In genomic region chr16:88349903-88350900, GRCh38 we compare ENCODE assay signal across 21 cellular contexts.
"Had no signal": no experiment of that assay in that cellular context is flagged by ENCODE, and none has a peak within 500 bp of the region (broad histone marks: within the 10 kb centered on the region; RNA-seq: fewer than 3 reads in every experiment).

No MANE protein-coding gene starts in this region.

- ATAC-seq: activated CD8-positive, alpha-beta T cell treated with anti-CD3 and anti-CD28 coated beads, Interleukin-2, amount 10 ng/mL, durations not matched to agents 7 days and 5 days; foreskin keratinocyte; left colon; stimulated activated effector memory CD8-positive, alpha-beta T cell treated with anti-CD3 and anti-CD28 coated beads, Interleukin-12 subunit alpha, Interleukin-12 subunit beta, amount 100 ng/mL, for 72 hours had no signal

- H3K4me1 Mint-ChIP-seq: nephron had no signal

- H3K9me3 Mint-ChIP-seq: immature natural killer cell; memory B cell; nephron; stimulated activated effector memory CD8-positive, alpha-beta T cell treated with anti-CD3 and anti-CD28 coated beads, Interleukin-12 subunit alpha, Interleukin-12 subunit beta, amount 100 ng/mL, for 72 hours had no signal

- DNase-seq: activated CD4-positive, alpha-beta T cell treated with anti-CD3 and anti-CD28 coated beads, Interleukin-2, amount 10 ng/mL, durations not matched to agents 24 days and 14 days; activated CD4-positive, CD25-positive, alpha-beta regulatory T cell; activated CD8-positive, alpha-beta memory T cell treated with anti-CD3 and anti-CD28 coated beads, Interleukin-2, amount 50 U/mL, for 4 hours; activated CD8-positive, alpha-beta T cell treated with anti-CD3 and anti-CD28 coated beads, Interleukin-2, amount 10 ng/mL, durations not matched to agents 7 days and 5 days; activated gamma-delta T cell treated with Interleukin-2 at 50 U/mL for 16 hours; activated T-cell treated with anti-CD3 and anti-CD28 coated beads, Interleukin-2, amount 50 U/mL, for 48 hours; amniotic stem cell; central memory CD4-positive, alpha-beta T cell; foreskin keratinocyte; immature natural killer cell; left colon; stimulated activated CD4-positive, alpha-beta T cell treated with anti-CD3 and anti-CD28 coated beads, Interleukin-12 subunit alpha, Interleukin-12 subunit beta, amount 100 ng/mL, for 4 hours; stimulated activated CD4-positive, alpha-beta T cell treated with anti-CD3 and anti-CD28 coated beads, Interleukin-2, amount 100 ng/mL, for 24 hours had no signal

- H3K27ac ChIP-seq: coronary artery, esophagus muscularis mucosa, foreskin keratinocyte, thoracic aorta had no signal

- H3K27me3 Mint-ChIP-seq: activated CD4-positive, alpha-beta T cell treated with anti-CD3 and anti-CD28 coated beads, Interleukin-2, amount 10 ng/mL, durations not matched to agents 24 days and 14 days; activated naive CD8-positive, alpha-beta T cell had no signal

- H3K4me3 Mint-ChIP-seq: activated CD4-positive, alpha-beta T cell treated with anti-CD3 and anti-CD28 coated beads, Interleukin-2, amount 10 ng/mL, durations not matched to agents 24 days and 14 days; activated CD8-positive, alpha-beta T cell treated with anti-CD3 and anti-CD28 coated beads, Interleukin-2, amount 10 ng/mL, durations not matched to agents 7 days and 5 days; activated naive CD8-positive, alpha-beta T cell; immature natural killer cell; memory B cell; nephron; stimulated activated effector memory CD8-positive, alpha-beta T cell treated with anti-CD3 and anti-CD28 coated beads, Interleukin-12 subunit alpha, Interleukin-12 subunit beta, amount 100 ng/mL, for 72 hours; T-helper 2 cell treated with Interferon-gamma antibody and Interleukin-4, amounts not matched to agents 5 μg/mL and 100 μg/mL, for 36 hours had no signal

- H3K36me3 ChIP-seq: esophagus muscularis mucosa, thoracic aorta had no signal

- H3K36me3 Mint-ChIP-seq: activated naive CD8-positive, alpha-beta T cell; immature natural killer cell; memory B cell; stimulated activated effector memory CD8-positive, alpha-beta T cell treated with anti-CD3 and anti-CD28 coated beads, Interleukin-12 subunit alpha, Interleukin-12 subunit beta, amount 100 ng/mL, for 72 hours had no signal

- H3K4me1 ChIP-seq: esophagus muscularis mucosa, foreskin keratinocyte had no signal

- H3K9me3 ChIP-seq: esophagus muscularis mucosa, thoracic aorta had no signal

- H3K27ac Mint-ChIP-seq: activated CD4-positive, alpha-beta T cell treated with anti-CD3 and anti-CD28 coated beads, Interleukin-2, amount 10 ng/mL, durations not matched to agents 24 days and 14 days; activated CD8-positive, alpha-beta T cell treated with anti-CD3 and anti-CD28 coated beads, Interleukin-2, amount 10 ng/mL, durations not matched to agents 7 days and 5 days; activated naive CD8-positive, alpha-beta T cell; memory B cell; nephron; stimulated activated effector memory CD8-positive, alpha-beta T cell treated with anti-CD3 and anti-CD28 coated beads, Interleukin-12 subunit alpha, Interleukin-12 subunit beta, amount 100 ng/mL, for 72 hours; T-helper 2 cell treated with Interferon-gamma antibody and Interleukin-4, amounts not matched to agents 5 μg/mL and 100 μg/mL, for 36 hours had no signal

- H3K27me3 ChIP-seq: esophagus muscularis mucosa, foreskin keratinocyte had no signal

- H3K4me3 ChIP-seq: coronary artery, esophagus muscularis mucosa, thoracic aorta had no signal
